9 cellular contexts compared by ENCODE assay signal in genomic region chr6:44738652-44739141, GRCh38.
DNase-seq lines count a peak whose midpoint lies in the region; ATAC-seq and TF ChIP-seq lines count a peak whose summit lies in the region.
"Had no signal": no experiment of that assay in that cellular context is flagged by ENCODE, and none has a peak within 500 bp of the region (broad histone marks: within the 10 kb centered on the region; RNA-seq: fewer than 3 reads in every experiment).

No MANE protein-coding gene starts in this region.

- ATAC-seq in GM18520 (IDR thresholded peaks at IDR 0.05; ENCODE audit: unreplicated experiment): peak; percentile 35
- peak; percentile 44 for ATAC-seq in HG03571 (IDR thresholded peaks at IDR 0.05; ENCODE audit: unreplicated experiment)
- no peak for ATAC-seq in GM18870 (IDR thresholded peaks at IDR 0.05; ENCODE audit: unreplicated experiment)
- ATAC-seq in HG03280 (IDR thresholded peaks at IDR 0.05; ENCODE audit: unreplicated experiment): no peak
- ATAC-seq: HCT116 had no signal

- DNase-seq in fibroblast of mammary gland (ENCODE audit: low read depth): peak; percentile 94
- DNase-seq in renal cortical epithelial cell (ENCODE audit: low read depth): peak; percentile 65
- DNase-seq in coronary artery (ENCODE audit: low spot score): no peak
- DNase-seq in SKM-1 treated with dmso at 0.1 percent for 144 hours (lab: John Stamatoyannopoulos, UW; ENCODE audit: unreplicated experiment): no peak

- H3K27ac ChIP-seq in coronary artery: no peak overlapping the region

- TF ChIP-seq CTCF in fibroblast of mammary gland (conservative IDR thresholded peaks at IDR 0.05; ENCODE audit: control insufficient read depth, insufficient read depth, low read depth, low read length) (no peak), coronary artery (IDR thresholded peaks at IDR 0.05) (no peak)

- H3K4me3 ChIP-seq in fibroblast of mammary gland (ENCODE audit: control insufficient read depth, low read depth, low read length): no peak overlapping the region
- no peak overlapping the region for H3K4me3 ChIP-seq in coronary artery

Comparison
In these comparisons a context has a peak if more than half of its experiments do, and no peak if none do; other contexts are left out.
1. ATAC-seq: peak in GM18520 (single experiment) and HG03571 (single experiment); none in GM18870 (single experiment) and HG03280 (single experiment).
2. DNase-seq: peak in fibroblast of mammary gland (single experiment) and renal cortical epithelial cell (single experiment); none in coronary artery (single experiment) and SKM-1 treated with dmso at 0.1 percent for 144 hours (single experiment).